19 cellular contexts compared by ENCODE assay signal in the genomic region with DNA sequence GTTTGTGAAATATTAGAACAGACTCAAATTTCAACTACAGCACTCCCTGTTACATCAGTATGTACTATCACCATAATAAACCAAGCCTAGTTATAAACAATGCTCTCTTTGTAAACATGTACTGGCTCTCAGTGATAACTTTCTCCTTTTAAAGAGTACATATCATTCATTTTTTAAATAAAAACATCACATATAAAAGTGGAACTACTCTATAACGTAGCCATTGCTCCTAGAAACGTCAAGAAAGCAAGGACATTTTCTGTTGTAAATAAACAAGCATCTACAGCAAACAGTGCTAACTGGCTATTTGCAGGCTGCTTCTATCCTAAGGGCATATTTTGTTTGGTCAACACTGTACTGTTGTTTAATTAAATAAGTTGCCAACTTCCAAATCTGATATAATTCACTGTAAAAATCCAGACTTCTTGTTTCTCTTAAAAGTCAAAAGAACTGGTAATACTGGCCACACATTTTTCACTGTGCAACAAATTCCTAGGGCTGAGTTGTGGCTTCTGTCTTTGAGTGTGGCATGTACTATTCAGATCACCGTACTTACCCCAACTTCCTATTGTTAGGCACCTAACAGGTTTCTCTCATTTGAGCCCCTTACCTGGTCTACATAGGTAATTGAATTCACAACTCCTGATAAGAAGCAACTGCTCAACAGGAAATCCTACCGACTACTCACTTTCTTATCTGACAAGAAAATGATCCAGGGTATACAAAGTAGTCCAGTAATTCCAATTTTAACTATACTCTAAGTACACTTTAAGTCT.
DNase-seq lines count a peak whose midpoint lies in the region; ATAC-seq and TF ChIP-seq lines count a peak whose summit lies in the region.
"Had no signal": no experiment of that assay in that cellular context is flagged by ENCODE, and none has a peak within 500 bp of the region (broad histone marks: within the 10 kb centered on the region; RNA-seq: fewer than 3 reads in every experiment).

No MANE protein-coding gene starts in this region.

- H3K36me3 Mint-ChIP-seq in natural killer cell = no peaks in the 10 kb centered on the region
- no peaks in the 10 kb centered on the region for H3K36me3 Mint-ChIP-seq in natural killer cell treated with Interleukin-12 subunit alpha and Interleukin-12 subunit beta and Interleukin-15 and Interleukin-18, amount 100 ng/mL, for 72 hours
- peaks cover 10% of the 10 kb centered on the region for H3K36me3 Mint-ChIP-seq in activated T-helper 2 cell treated with anti-CD3 and anti-CD28 coated beads, Interferon-gamma antibody, Interleukin-2, Interleukin-4, amounts not matched to agents 10 μg/mL and 5 μg/mL and 100 μg/mL, durations not matched to agents 14 hours and 24 hours and 36 hours (ENCODE audit: low read depth)
- H3K36me3 Mint-ChIP-seq: CD4-positive, CD25-positive, alpha-beta regulatory T cell had no signal

- no peak overlapping the region for H2AFZ ChIP-seq in hepatocyte
- H2AFZ ChIP-seq: GM23248 had no signal

- no peak overlapping the region for H3K4me3 ChIP-seq in hepatocyte
- H3K4me3 ChIP-seq: GM23248, right atrium auricular region, SJSA1 had no signal

- no peaks in the 10 kb centered on the region for H3K9me2 ChIP-seq in hepatocyte (replicated peaks; ENCODE audit: insufficient read depth)

- no peaks in the 10 kb centered on the region for H3K9me3 ChIP-seq in hepatocyte (ENCODE audit: low read depth)
- H3K9me3 ChIP-seq: right atrium auricular region, SJSA1 had no signal

- 25% methylated on average over 4 of the region's 4 CpGs for WGBS in hepatocyte (ENCODE audit: low lambda C conversion rate, missing lambda C conversion rate)

- H3K4me3 Mint-ChIP-seq in natural killer cell = no peak overlapping the region
- H3K4me3 Mint-ChIP-seq in natural killer cell treated with Interleukin-12 subunit alpha and Interleukin-12 subunit beta and Interleukin-15 and Interleukin-18, amount 100 ng/mL, for 72 hours = no peak overlapping the region
- no peak overlapping the region for H3K4me3 Mint-ChIP-seq in activated T-helper 2 cell treated with anti-CD3 and anti-CD28 coated beads, Interferon-gamma antibody, Interleukin-2, Interleukin-4, amounts not matched to agents 10 μg/mL and 5 μg/mL and 100 μg/mL, durations not matched to agents 14 hours and 24 hours and 36 hours (ENCODE audit: low read depth)
- H3K4me3 Mint-ChIP-seq: CD4-positive, CD25-positive, alpha-beta regulatory T cell had no signal

- no peak overlapping the region for H3K27ac ChIP-seq in hepatocyte
- H3K27ac ChIP-seq: GM23248, right atrium auricular region, SJSA1 had no signal

- no peaks in the 10 kb centered on the region for H3K27me3 Mint-ChIP-seq in natural killer cell (ENCODE audit: low read depth in 2 of 2)
- no peaks in the 10 kb centered on the region for H3K27me3 Mint-ChIP-seq in natural killer cell treated with Interleukin-12 subunit alpha and Interleukin-12 subunit beta and Interleukin-15 and Interleukin-18, amount 100 ng/mL, for 72 hours
- H3K27me3 Mint-ChIP-seq in activated T-helper 2 cell treated with anti-CD3 and anti-CD28 coated beads, Interferon-gamma antibody, Interleukin-2, Interleukin-4, amounts not matched to agents 10 μg/mL and 5 μg/mL and 100 μg/mL, durations not matched to agents 14 hours and 24 hours and 36 hours (ENCODE audit: low read depth) = no peaks in the 10 kb centered on the region
- H3K27me3 Mint-ChIP-seq: CD4-positive, CD25-positive, alpha-beta regulatory T cell had no signal

- H3K4me2 ChIP-seq in hepatocyte = peak overlapping the region; percentile 3

- peaks cover 10 to 13% of the 10 kb centered on the region in 2 donors for H3K4me1 Mint-ChIP-seq in natural killer cell
- H3K4me1 Mint-ChIP-seq in natural killer cell treated with Interleukin-12 subunit alpha and Interleukin-12 subunit beta and Interleukin-15 and Interleukin-18, amount 100 ng/mL, for 72 hours (ENCODE audit: low read depth in 2 of 2) = peaks cover 10 to 21% of the 10 kb centered on the region in 2 donors
- H3K4me1 Mint-ChIP-seq in activated T-helper 2 cell treated with anti-CD3 and anti-CD28 coated beads, Interferon-gamma antibody, Interleukin-2, Interleukin-4, amounts not matched to agents 10 μg/mL and 5 μg/mL and 100 μg/mL, durations not matched to agents 14 hours and 24 hours and 36 hours (ENCODE audit: low read depth) = peaks cover 18% of the 10 kb centered on the region

- H3K36me3 ChIP-seq in hepatocyte (replicated peaks; ENCODE audit: insufficient read depth, low read depth) = no peaks in the 10 kb centered on the region
- H3K36me3 ChIP-seq: right atrium auricular region, SJSA1 had no signal

- no peaks in the 10 kb centered on the region for H4K20me1 ChIP-seq in hepatocyte (ENCODE audit: insufficient read depth, poor library complexity, severe bottlenecking)

- H3K27me3 ChIP-seq in hepatocyte = no peaks in the 10 kb centered on the region
- H3K27me3 ChIP-seq: right atrium auricular region, SJSA1 had no signal

- DNase-seq in natural killer cell = no peak
- DNase-seq in natural killer cell treated with Interleukin-12 subunit alpha and Interleukin-12 subunit beta and Interleukin-15 and Interleukin-18, amount 100 ng/mL, for 72 hours (ENCODE audit: low spot score) = no peak
- no peak for DNase-seq in activated T-helper 2 cell treated with anti-CD3 and anti-CD28 coated beads, Interferon-gamma antibody, Interleukin-2, Interleukin-4, amounts not matched to agents 10 μg/mL and 5 μg/mL and 100 μg/mL, durations not matched to agents 14 hours and 24 hours and 36 hours (ENCODE audit: low spot score)
- DNase-seq in hepatocyte (ENCODE audit: low spot score) = peak; percentile 3
- DNase-seq in Ammon's horn (ENCODE audit: low spot score) = no peak
- DNase-seq in superior temporal gyrus (ENCODE audit: extremely low spot score) = no peak
- DNase-seq in NK-92 (lab: John Stamatoyannopoulos, UW; ENCODE audit: unreplicated experiment) = no peak
- DNase-seq: amygdala; CD4-positive, CD25-positive, alpha-beta regulatory T cell; DMS53; GM23248; NCI-H187; NCI-H524; stimulated activated naive CD4-positive, alpha-beta T cell treated with Interleukin-2 at 50 U/mL for 16 hours; T-helper 9 cell had no signal

- peak overlapping the region; percentile 14 to 27 for H3K27ac Mint-ChIP-seq in natural killer cell
- peak overlapping the region in 1 of 2 donors; percentile 53 for H3K27ac Mint-ChIP-seq in natural killer cell treated with Interleukin-12 subunit alpha and Interleukin-12 subunit beta and Interleukin-15 and Interleukin-18, amount 100 ng/mL, for 72 hours
- peak overlapping the region; percentile 52 for H3K27ac Mint-ChIP-seq in activated T-helper 2 cell treated with anti-CD3 and anti-CD28 coated beads, Interferon-gamma antibody, Interleukin-2, Interleukin-4, amounts not matched to agents 10 μg/mL and 5 μg/mL and 100 μg/mL, durations not matched to agents 14 hours and 24 hours and 36 hours
- H3K27ac Mint-ChIP-seq: CD4-positive, CD25-positive, alpha-beta regulatory T cell had no signal

- ATAC-seq in natural killer cell = no peak
- no peak for ATAC-seq in natural killer cell treated with Interleukin-12 subunit alpha and Interleukin-12 subunit beta and Interleukin-15 and Interleukin-18, amount 100 ng/mL, for 72 hours
- no peak for ATAC-seq in HG03045 (IDR thresholded peaks at IDR 0.05; ENCODE audit: unreplicated experiment)
- ATAC-seq: left lobe of liver had no signal

- no peaks in the 10 kb centered on the region for H3K79me2 ChIP-seq in hepatocyte

- no peaks in the 10 kb centered on the region for H3K4me1 ChIP-seq in hepatocyte (ENCODE audit: insufficient read depth)

- intact Hi-C loops in natural killer cell (cut with micrococcal nuclease) = no loop called here
- intact Hi-C loops in activated T-helper 2 cell treated with anti-CD3 and anti-CD28 coated beads, Interferon-gamma antibody, Interleukin-2, Interleukin-4, amounts not matched to agents 10 μg/mL and 5 μg/mL and 100 μg/mL, durations not matched to agents 14 hours and 24 hours and 36 hours (cut with micrococcal nuclease) = no loop called here

- no peak for TF ChIP-seq CTCF in natural killer cell (IDR thresholded peaks at IDR 0.05)
- TF ChIP-seq CTCF in hepatocyte (IDR thresholded peaks at IDR 0.05; ENCODE audit: poor library complexity) = no peak

- no peaks in the 10 kb centered on the region for H3K9me3 Mint-ChIP-seq in natural killer cell
- no peaks in the 10 kb centered on the region for H3K9me3 Mint-ChIP-seq in natural killer cell treated with Interleukin-12 subunit alpha and Interleukin-12 subunit beta and Interleukin-15 and Interleukin-18, amount 100 ng/mL, for 72 hours
- H3K9me3 Mint-ChIP-seq in activated T-helper 2 cell treated with anti-CD3 and anti-CD28 coated beads, Interferon-gamma antibody, Interleukin-2, Interleukin-4, amounts not matched to agents 10 μg/mL and 5 μg/mL and 100 μg/mL, durations not matched to agents 14 hours and 24 hours and 36 hours = no peaks in the 10 kb centered on the region
- H3K9me3 Mint-ChIP-seq: CD4-positive, CD25-positive, alpha-beta regulatory T cell had no signal
